Comparison of ENCODE assay signal across 11 cellular contexts in genomic region chr2:177754476-177754873, GRCh38.
DNase-seq lines count a peak whose midpoint lies in the region; ATAC-seq and TF ChIP-seq lines count a peak whose summit lies in the region.
"Had no signal": no experiment of that assay in that cellular context is flagged by ENCODE, and none has a peak within 500 bp of the region (broad histone marks: within the 10 kb centered on the region; RNA-seq: fewer than 3 reads in every experiment).

No MANE protein-coding gene starts in this region.

- CTCF ChIA-PET in activated CD4-positive, alpha-beta memory T cell treated with anti-CD3 and anti-CD28 coated beads, Interleukin-2, amount 10 ng/mL, durations not matched to agents 7 days and 5 days (lab: Charles Lee): interaction anchor here (0.9 kb wide), 1 partner anchor 9 kb away, joined by 4 read pairs; no protein-coding TSS in a partner anchor

- no peak for TF ChIP-seq POLR2A in testis (IDR thresholded peaks at IDR 0.05)
- no peak for TF ChIP-seq POLR2A in tibial nerve (IDR thresholded peaks at IDR 0.05)

- H3K27ac Mint-ChIP-seq in activated CD4-positive, alpha-beta memory T cell treated with anti-CD3 and anti-CD28 coated beads, Interleukin-2, amount 10 ng/mL, durations not matched to agents 7 days and 5 days: no peak overlapping the region
- H3K27ac Mint-ChIP-seq: CD8-positive, alpha-beta memory T cell had no signal

- H3K27ac ChIP-seq in testis: peak overlapping the region; percentile 52 to 71
- no peak overlapping the region for H3K27ac ChIP-seq in tibial nerve

- intact Hi-C loops in mucosa of descending colon (cut with DNase I, micrococcal nuclease): no loop called here
- intact Hi-C loops in testis (cut with DNase I; ENCODE audit: low total_unique reads): no loop called here

- no peak for TF ChIP-seq EP300 in tibial nerve (IDR thresholded peaks at IDR 0.05)

- TF ChIP-seq CTCF in fibroblast of villous mesenchyme (IDR thresholded peaks at IDR 0.05; ENCODE audit: insufficient read depth, low read depth, low read length) (no peak), mucosa of descending colon (IDR thresholded peaks at IDR 0.05) (no peak), testis (IDR thresholded peaks at IDR 0.05) (no peak), tibial nerve (IDR thresholded peaks at IDR 0.05) (no peak)

- no peaks in the 10 kb centered on the region for H3K36me3 ChIP-seq in mucosa of descending colon (ENCODE audit: low read depth)
- no peaks in the 10 kb centered on the region for H3K36me3 ChIP-seq in testis (ENCODE audit: low read depth, missing control alignments)
- H3K36me3 ChIP-seq in tibial nerve: no peaks in the 10 kb centered on the region

- no peaks in the 10 kb centered on the region for H3K36me3 Mint-ChIP-seq in activated CD4-positive, alpha-beta memory T cell treated with anti-CD3 and anti-CD28 coated beads, Interleukin-2, amount 10 ng/mL, durations not matched to agents 7 days and 5 days (ENCODE audit: low read depth)
- H3K36me3 Mint-ChIP-seq: CD8-positive, alpha-beta memory T cell had no signal

- H3K4me1 ChIP-seq in mucosa of descending colon (ENCODE audit: low read depth) (no peaks in the 10 kb centered on the region), testis (peaks cover 24% of the 10 kb centered on the region), tibial nerve (peaks cover 0 to 26% (median 0%) of the 10 kb centered on the region in 4 donors)

- H3K27me3 Mint-ChIP-seq in activated CD4-positive, alpha-beta memory T cell treated with anti-CD3 and anti-CD28 coated beads, Interleukin-2, amount 10 ng/mL, durations not matched to agents 7 days and 5 days: peaks cover 20% of the 10 kb centered on the region

- H3K27me3 ChIP-seq in testis (no peaks in the 10 kb centered on the region), tibial nerve (no peaks in the 10 kb centered on the region)

- ATAC-seq in mucosa of descending colon (peak; percentile 19), HG03135 (IDR thresholded peaks at IDR 0.05; ENCODE audit: unreplicated experiment) (no peak)

- peak; percentile 16 for DNase-seq in NCI-H69 (lab: John Stamatoyannopoulos, UW)
- peak; percentile 88 for DNase-seq in fibroblast of villous mesenchyme (ENCODE audit: low read depth)
- DNase-seq in mucosa of descending colon: no peak
- DNase-seq in testis: peak; percentile 59
- DNase-seq in activated CD4-positive, alpha-beta memory T cell treated with anti-CD3 and anti-CD28 coated beads, Interleukin-2, amount 10 ng/mL, durations not matched to agents 7 days and 5 days: no peak
- DNase-seq in tibial nerve (ENCODE audit: low spot score in 2 of 2): no peak
- no peak for DNase-seq in glomerular visceral epithelial cell (ENCODE audit: extremely low spot score)
- DNase-seq: activated CD8-positive, alpha-beta memory T cell treated with anti-CD3 and anti-CD28 coated beads for 24 hours; activated gamma-delta T cell treated with Interleukin-2 at 50 U/mL for 16 hours had no signal

- WGBS in testis, 2 donors: 28 to 38% methylated on average over 4 of the region's 4 CpGs
- WGBS in tibial nerve, 2 donors: 40 to 43% methylated on average over 4 of the region's 4 CpGs

- H3K9me3 ChIP-seq in mucosa of descending colon (no peaks in the 10 kb centered on the region), testis (no peaks in the 10 kb centered on the region), tibial nerve (no peaks in the 10 kb centered on the region)

- H3K9me3 Mint-ChIP-seq in activated CD4-positive, alpha-beta memory T cell treated with anti-CD3 and anti-CD28 coated beads, Interleukin-2, amount 10 ng/mL, durations not matched to agents 7 days and 5 days: no peaks in the 10 kb centered on the region
- H3K9me3 Mint-ChIP-seq: CD8-positive, alpha-beta memory T cell had no signal

- no peak overlapping the region for H3K4me3 ChIP-seq in fibroblast of villous mesenchyme (ENCODE audit: low read depth, low read length)
- H3K4me3 ChIP-seq in mucosa of descending colon: no peak overlapping the region
- H3K4me3 ChIP-seq in testis: no peak overlapping the region
- no peak overlapping the region for H3K4me3 ChIP-seq in tibial nerve

- H3K4me3 Mint-ChIP-seq in activated CD4-positive, alpha-beta memory T cell treated with anti-CD3 and anti-CD28 coated beads, Interleukin-2, amount 10 ng/mL, durations not matched to agents 7 days and 5 days: no peak overlapping the region
- H3K4me3 Mint-ChIP-seq: CD8-positive, alpha-beta memory T cell had no signal

- POLR2A ChIA-PET in activated CD4-positive, alpha-beta memory T cell treated with anti-CD3 and anti-CD28 coated beads, Interleukin-2, amount 10 ng/mL, durations not matched to agents 7 days and 5 days (lab: Charles Lee): no interaction called here

- H3K4me1 Mint-ChIP-seq in activated CD4-positive, alpha-beta memory T cell treated with anti-CD3 and anti-CD28 coated beads, Interleukin-2, amount 10 ng/mL, durations not matched to agents 7 days and 5 days: peaks cover 5% of the 10 kb centered on the region
- H3K4me1 Mint-ChIP-seq: CD8-positive, alpha-beta memory T cell had no signal

Comparison
In these comparisons a context has a peak if more than half of its experiments do, and no peak if none do; other contexts are left out.
1. DNase-seq: peak in NCI-H69 (single experiment), fibroblast of villous mesenchyme (single experiment) and testis (single experiment); none in mucosa of descending colon (0 of 3), activated CD4-positive, alpha-beta memory T cell treated with anti-CD3 and anti-CD28 coated beads, Interleukin-2, amount 10 ng/mL, durations not matched to agents 7 days and 5 days (single experiment), tibial nerve (0 of 2) and glomerular visceral epithelial cell (single experiment).
2. H3K27ac ChIP-seq: peak in testis (2 of 2); none in tibial nerve (0 of 4).